ENCODE assay signal across 17 cellular contexts in the genomic region with DNA sequence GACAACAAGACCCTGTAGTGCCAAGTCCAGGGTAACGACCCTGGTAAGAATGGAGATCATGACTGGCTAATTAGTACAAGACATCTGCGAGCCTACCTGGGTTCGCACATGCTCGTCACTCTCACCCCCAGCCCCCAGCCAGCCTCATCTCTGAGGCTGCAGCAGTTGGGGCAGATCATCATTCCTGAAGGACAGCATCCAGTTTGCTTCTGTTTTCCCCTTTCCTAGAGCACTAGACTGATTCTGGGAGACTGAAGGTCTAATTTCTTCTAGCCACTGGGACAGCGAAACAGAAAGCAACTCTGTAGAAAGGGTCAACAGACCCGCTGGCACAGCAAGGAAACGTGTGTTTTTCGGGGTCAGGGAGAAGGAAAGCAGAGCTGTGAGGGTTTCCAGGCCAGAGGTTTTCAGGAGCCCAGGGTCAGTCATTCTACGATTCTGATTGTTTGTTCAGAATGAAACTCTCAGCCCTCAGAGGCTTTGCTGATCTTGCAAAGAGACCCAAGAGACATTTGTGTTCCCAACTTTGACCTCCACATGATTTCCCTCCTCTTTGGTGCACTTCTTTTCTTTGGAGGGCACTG.
DNase-seq lines count a peak whose midpoint lies in the region; ATAC-seq and TF ChIP-seq lines count a peak whose summit lies in the region.
"Had no signal": no experiment of that assay in that cellular context is flagged by ENCODE, and none has a peak within 500 bp of the region (broad histone marks: within the 10 kb centered on the region; RNA-seq: fewer than 3 reads in every experiment).

No MANE protein-coding gene starts in this region.

- no peak overlapping the region for H4K12ac ChIP-seq in trophoblast cell (ENCODE audit: low read depth, low read length)

- H2BK5ac ChIP-seq in IMR-90 (ENCODE audit: low read depth, low read length, poor library complexity, severe bottlenecking) (no peak overlapping the region), trophoblast cell (ENCODE audit: low read depth, low read length, poor library complexity) (peak overlapping the region; percentile 23)

- H3K9ac ChIP-seq in IMR-90 (ENCODE audit: low read depth, low read length) = no peak overlapping the region
- no peak overlapping the region for H3K9ac ChIP-seq in trophoblast cell (ENCODE audit: low read length)

- CTCF ChIA-PET in IMR-90 (lab: Yijun Ruan, JAX) = no interaction called here

- H3K56ac ChIP-seq in IMR-90 (ENCODE audit: extremely low read depth, insufficient read depth, low read length) = no peak overlapping the region

- TF ChIP-seq RAD21 in IMR-90 (IDR thresholded peaks at IDR 0.05; ENCODE audit: low read length) = no peak

- H3K4me3 ChIP-seq in IMR-90 (ENCODE audit: insufficient read depth, low read depth, low read length) = no peak overlapping the region
- no peak overlapping the region for H3K4me3 ChIP-seq in trophoblast cell (ENCODE audit: low read depth, low read length)

- peak overlapping the region; percentile 50 for H2BK120ac ChIP-seq in IMR-90 (ENCODE audit: low read depth, low read length)
- no peak overlapping the region for H2BK120ac ChIP-seq in trophoblast cell (ENCODE audit: insufficient read depth, low read length, poor library complexity)

- ATAC-seq in GM18870 (IDR thresholded peaks at IDR 0.05; ENCODE audit: unreplicated experiment) = peak; percentile 67
- ATAC-seq in HG02610 (IDR thresholded peaks at IDR 0.05; ENCODE audit: unreplicated experiment) = peak; percentile 70
- no peak for ATAC-seq in IMR-90 (ENCODE audit: low read depth)

- H3K9me1 ChIP-seq in IMR-90 (ENCODE audit: insufficient read depth, low read length) = peaks cover 7% of the 10 kb centered on the region; the same call in 1 of the 2 replicates

- DNase-seq in IMR-90 (no peak), trophoblast cell (no peak), middle frontal gyrus (ENCODE audit: extremely low spot score, low spot score) (no peak), H4 (ENCODE audit: low spot score) (no peak), 8988T (no peak)
- DNase-seq: activated CD4-positive, alpha-beta T cell treated with anti-CD3 and anti-CD28 coated beads, Interleukin-2, amount 10 ng/mL, durations not matched to agents 7 days and 5 days; activated naive CD4-positive, alpha-beta T cell treated with Interleukin-2 at 50 U/mL for 16 hours; CD4-positive, CD25-positive, alpha-beta regulatory T cell; GDM1; KBM-7; midbrain; NCI-H187 treated with DMSO at 0.1 percent for 48 hours; NCI-H82; stimulated activated CD4-positive, alpha-beta T cell treated with anti-CD3 and anti-CD28 coated beads, Interleukin-4, amount 100 ng/mL, for 4 hours; SW 1271 had no signal

- TF ChIP-seq CTCF in IMR-90 (conservative IDR thresholded peaks at IDR 0.05; ENCODE audit: low read depth, low read length) = no peak

- H4K20me1 ChIP-seq in IMR-90 (ENCODE audit: insufficient read depth, low read length) = no peaks in the 10 kb centered on the region

- H4K91ac ChIP-seq in IMR-90 (ENCODE audit: insufficient read depth, low read depth, low read length) (peak overlapping the region; percentile 2; the same call in 1 of the 2 replicates), trophoblast cell (ENCODE audit: low read depth, low read length) (peak overlapping the region; percentile 8)

- H3K4me1 ChIP-seq in IMR-90 (ENCODE audit: control insufficient read depth, insufficient read depth, low read length) (peaks cover 11% of the 10 kb centered on the region), trophoblast cell (ENCODE audit: control insufficient read depth in 1 of 2, insufficient read depth in 2 of 2, low read length in 2 of 2) (peaks cover 9 to 17% of the 10 kb centered on the region in 2 experiments)

- H2BK20ac ChIP-seq in IMR-90 (ENCODE audit: low read depth, low read length) = peak overlapping the region; percentile 64

- H3K18ac ChIP-seq in IMR-90 (ENCODE audit: low read depth, low read length) = no peak overlapping the region
- H3K18ac ChIP-seq in trophoblast cell (ENCODE audit: low read length) = no peak overlapping the region

- H2AK9ac ChIP-seq in IMR-90 (replicated peaks; ENCODE audit: low read depth, low read length, poor library complexity) = no peak overlapping the region

- H3K27ac ChIP-seq in IMR-90 (ENCODE audit: insufficient read depth, low read length) = no peak overlapping the region
- H3K27ac ChIP-seq in trophoblast cell (ENCODE audit: low read depth, low read length) = peak overlapping the region; percentile 49

- H3K79me2 ChIP-seq in trophoblast cell (ENCODE audit: control insufficient read depth, insufficient read depth, low read length, poor library complexity) = no peaks in the 10 kb centered on the region

- H2AFZ ChIP-seq in IMR-90 (replicated peaks; ENCODE audit: low read length, poor library complexity) (peak overlapping the region; percentile 36), trophoblast cell (ENCODE audit: insufficient read depth, low read length, poor library complexity) (no peak overlapping the region)

- H3K4me2 ChIP-seq in IMR-90 (ENCODE audit: low read depth, low read length) (no peak overlapping the region), trophoblast cell (ENCODE audit: low read length) (peak overlapping the region; percentile 3)

- POLR2A ChIA-PET in IMR-90 (lab: Charles Lee; ENCODE audit: unreplicated experiment) = no interaction called here

- H3K14ac ChIP-seq in IMR-90 (replicated peaks; ENCODE audit: low read depth, low read length) (no peak overlapping the region), trophoblast cell (ENCODE audit: low read length) (no peak overlapping the region)

- H3K9me3 ChIP-seq in IMR-90 (ENCODE audit: control insufficient read depth, insufficient read depth, low read length) = no peaks in the 10 kb centered on the region
- H3K9me3 ChIP-seq in trophoblast cell (ENCODE audit: insufficient read depth, low read depth, low read length) = no peaks in the 10 kb centered on the region

- no TSS peak for BruUV-seq in IMR-90 (replicated peaks; lab: Mats Ljungman, UMichigan)

- no peak overlapping the region for H4K5ac ChIP-seq in IMR-90 (ENCODE audit: low read depth, low read length)

- no peak overlapping the region for H3K23ac ChIP-seq in IMR-90 (ENCODE audit: low read depth, low read length)
- H3K23ac ChIP-seq in trophoblast cell (ENCODE audit: low read length) = no peak overlapping the region

- H3K79me1 ChIP-seq in IMR-90 (ENCODE audit: low read depth in 1 of 2, low read length in 2 of 2) = no peaks in the 10 kb centered on the region
- peaks cover 5% of the 10 kb centered on the region for H3K79me1 ChIP-seq in trophoblast cell (ENCODE audit: low read length)

- dilution Hi-C loops in IMR-90 (cut with HindIII; ENCODE audit: low sequenced_read_pairs, unreplicated experiment) = no loop called here

- TF ChIP-seq POLR2A in IMR-90 (IDR thresholded peaks at IDR 0.05; ENCODE audit: low read depth, low read length) = no peak

- in situ Hi-C loops in IMR-90 (cut with MboI; ENCODE audit: low sequenced_read_pairs) = no loop called here

- intact Hi-C loops in IMR-90 (cut with micrococcal nuclease) = no loop called here

- WGBS in IMR-90 (ENCODE audit: extremely low coverage in 2 of 2, insufficient read length in 1 of 2), 2 experiments = no CpG with 5 or more reads among the region's 9 CpGs
- no CpG with 5 or more reads among the region's 9 CpGs for WGBS in trophoblast cell (ENCODE audit: extremely low coverage, insufficient coverage, insufficient read length)

- peak overlapping the region in 1 of 2 experiments; percentile 17; a peak in 1 of 4 replicates for H4K8ac ChIP-seq in IMR-90 (ENCODE audit: low read depth in 2 of 2, low read length in 2 of 2)
- H4K8ac ChIP-seq in trophoblast cell (ENCODE audit: low read depth, low read length) = peak overlapping the region; percentile 15

- peak overlapping the region; percentile 29 for H2BK12ac ChIP-seq in trophoblast cell (ENCODE audit: low read length)

- no peak overlapping the region for H2BK15ac ChIP-seq in IMR-90 (ENCODE audit: low read depth, low read length)

- H3K36me3 ChIP-seq in IMR-90 (ENCODE audit: control insufficient read depth, insufficient read depth, low read length) (no peaks in the 10 kb centered on the region), trophoblast cell (ENCODE audit: control insufficient read depth in 1 of 2, insufficient read depth in 2 of 2, low read length in 2 of 2) (no peaks in the 10 kb centered on the region)

- H3K27me3 ChIP-seq in IMR-90 (ENCODE audit: control insufficient read depth, insufficient read depth, low read length) = no peaks in the 10 kb centered on the region
- no peaks in the 10 kb centered on the region for H3K27me3 ChIP-seq in trophoblast cell (ENCODE audit: insufficient read depth, low read length)

- no peak overlapping the region for H2AK5ac ChIP-seq in IMR-90 (ENCODE audit: low read depth, low read length)
- H2AK5ac ChIP-seq in trophoblast cell (ENCODE audit: low read length) = no peak overlapping the region

- H3K4ac ChIP-seq in IMR-90 (ENCODE audit: low read depth, low read length) (peak overlapping the region; percentile 51; the same call in 1 of the 2 replicates), trophoblast cell (ENCODE audit: low read depth, low read length) (no peak overlapping the region)

TF ChIP-seq in IMR-90, 13 proteins besides CTCF, POLR2A, EP300 and RAD21 (continues in another document):
- TF ChIP-seq, protein P1, sequence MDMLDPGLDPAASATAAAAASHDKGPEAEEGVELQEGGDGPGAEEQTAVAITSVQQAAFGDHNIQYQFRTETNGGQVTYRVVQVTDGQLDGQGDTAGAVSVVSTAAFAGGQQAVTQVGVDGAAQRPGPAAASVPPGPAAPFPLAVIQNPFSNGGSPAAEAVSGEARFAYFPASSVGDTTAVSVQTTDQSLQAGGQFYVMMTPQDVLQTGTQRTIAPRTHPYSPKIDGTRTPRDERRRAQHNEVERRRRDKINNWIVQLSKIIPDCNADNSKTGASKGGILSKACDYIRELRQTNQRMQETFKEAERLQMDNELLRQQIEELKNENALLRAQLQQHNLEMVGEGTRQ (IDR thresholded peaks at IDR 0.05; ENCODE audit: low read depth, low read length) = no peak
- TF ChIP-seq NFE2L2 (IDR thresholded peaks at IDR 0.05; ENCODE audit: low read depth, low read length) (no peak), RFX5 (IDR thresholded peaks at IDR 0.05; ENCODE audit: low read depth, low read length) (no peak), MAZ (IDR thresholded peaks at IDR 0.05; ENCODE audit: borderline replicate concordance, low read depth, low read length) (no peak), FOS (IDR thresholded peaks at IDR 0.05; ENCODE audit: low read depth, low read length) (no peak), MAFK (IDR thresholded peaks at IDR 0.05; ENCODE audit: low read depth, low read length) (no peak), MXI1 (IDR thresholded peaks at IDR 0.05; ENCODE audit: borderline replicate concordance, low read depth, low read length) (no peak), CHD1 (IDR thresholded peaks at IDR 0.05; ENCODE audit: low read depth, low read length) (no peak), SMC3 (IDR thresholded peaks at IDR 0.05; ENCODE audit: low read depth, low read length) (no peak), CEBPB (IDR thresholded peaks at IDR 0.05; ENCODE audit: low read depth, low read length) (no peak), RCOR1 (IDR thresholded peaks at IDR 0.05; ENCODE audit: insufficient replicate concordance, low read length) (no peak), BHLHE40 (IDR thresholded peaks at IDR 0.05; ENCODE audit: low read depth, low read length) (no peak)
